12 cellular contexts compared by ENCODE assay signal in genomic region chr7:47758546-47758945, GRCh38.
A peak's percentile ranks its signal among the peaks of the same experiment; 100 is the strongest.
DNase-seq lines count a peak whose midpoint lies in the region; ATAC-seq, FAIRE-seq and TF ChIP-seq lines count a peak whose summit lies in the region.
"Had no signal": no experiment of that assay in that cellular context is flagged by ENCODE, and none has a peak within 500 bp of the region (broad histone marks: within the 10 kb centered on the region; RNA-seq: fewer than 3 reads in every experiment).

No MANE protein-coding gene starts in this region.

- H3K9me3 ChIP-seq in tibial artery (no peaks in the 10 kb centered on the region), endodermal cell (ENCODE audit: control insufficient read depth, low read length) (no peaks in the 10 kb centered on the region)

- intact Hi-C loops in tibial artery (cut with DNase I; ENCODE audit: low total_unique reads) = no loop called here

- H3K27ac ChIP-seq in tibial artery (peak overlapping the region; percentile 90 to 93), endodermal cell (ENCODE audit: low read depth, low read length) (no peak overlapping the region)

- H3K36me3 Mint-ChIP-seq in chondrocyte (ENCODE audit: low read depth) (peaks cover 2% of the 10 kb centered on the region), memory B cell (peaks cover 2% of the 10 kb centered on the region), endodermal cell (ENCODE audit: low read depth) (no peaks in the 10 kb centered on the region)

- no peak for TF ChIP-seq POLR2A in GM12892 (IDR thresholded peaks at IDR 0.05; ENCODE audit: low read depth, low read length)

- no peak overlapping the region for H3K4me3 ChIP-seq in tibial artery
- no peak overlapping the region for H3K4me3 ChIP-seq in endodermal cell (ENCODE audit: low read length)

- H3K27ac Mint-ChIP-seq in chondrocyte (ENCODE audit: unreplicated experiment) = peak overlapping the region; percentile 99
- H3K27ac Mint-ChIP-seq in memory B cell = peak overlapping the region; percentile 54
- no peak overlapping the region for H3K27ac Mint-ChIP-seq in endodermal cell

- FAIRE-seq in GM12892 (lab: Jason Lieb, UNC) = no peak

- H3K9me3 Mint-ChIP-seq in chondrocyte (ENCODE audit: low read depth) (peaks cover 13% of the 10 kb centered on the region), memory B cell (peaks cover 1% of the 10 kb centered on the region), endodermal cell (no peaks in the 10 kb centered on the region)
- H3K9me3 Mint-ChIP-seq: activated B cell treated with CpG ODN at 0.5 μM for 24 hours had no signal

- 93 to 100% methylated on average over 1 to 2 of the region's 2 CpGs for WGBS in endodermal cell (ENCODE audit: insufficient coverage in 1 of 2, insufficient read length in 1 of 2), 2 experiments

- TF ChIP-seq CTCF in chondrocyte (IDR thresholded peaks at IDR 0.05) (no peak), tibial artery (IDR thresholded peaks at IDR 0.05) (no peak), endodermal cell (conservative IDR thresholded peaks at IDR 0.05) (no peak)

- H3K27me3 Mint-ChIP-seq in chondrocyte (ENCODE audit: low read depth) = no peaks in the 10 kb centered on the region
- peaks cover 1% of the 10 kb centered on the region for H3K27me3 Mint-ChIP-seq in memory B cell
- H3K27me3 Mint-ChIP-seq in endodermal cell (ENCODE audit: insufficient read depth) = no peaks in the 10 kb centered on the region
- H3K27me3 Mint-ChIP-seq: activated B cell treated with CpG ODN at 0.5 μM for 24 hours had no signal

- DNase-seq in M059J (ENCODE audit: low read depth) (peak; percentile 72), chondrocyte (ENCODE audit: low spot score) (no peak), memory B cell (ENCODE audit: low spot score in 2 of 2) (no peak), tibial artery (peak; percentile 37 to 74), endodermal cell (no peak), GM12892 (ENCODE audit: insufficient read length) (no peak), foreskin melanocyte (no peak)
- DNase-seq: activated B cell treated with CpG ODN at 0.5 μM for 24 hours, activated gamma-delta T cell, NCI-H187 treated with DMSO at 0.1 percent for 48 hours, nucleus accumbens had no signal

- H3K4me1 Mint-ChIP-seq in chondrocyte (ENCODE audit: low read depth) (peaks cover 75% of the 10 kb centered on the region), memory B cell (peaks cover 27% of the 10 kb centered on the region), endodermal cell (peaks cover 6% of the 10 kb centered on the region)

- H3K27me3 ChIP-seq in tibial artery (no peaks in the 10 kb centered on the region), endodermal cell (ENCODE audit: control insufficient read depth, insufficient read depth, low read length, poor library complexity, severe bottlenecking) (no peaks in the 10 kb centered on the region)

- H3K36me3 ChIP-seq in tibial artery = no peaks in the 10 kb centered on the region
- H3K36me3 ChIP-seq in endodermal cell (ENCODE audit: control insufficient read depth, insufficient read depth, low read length) = no peaks in the 10 kb centered on the region

- no peak for ATAC-seq in memory B cell (ENCODE audit: low read depth)
- ATAC-seq in HG03108 (IDR thresholded peaks at IDR 0.05; ENCODE audit: unreplicated experiment) = no peak

- H3K9ac ChIP-seq in endodermal cell (ENCODE audit: extremely low read depth, low read length, poor library complexity, severe bottlenecking) = no peak overlapping the region

- H3K4me1 ChIP-seq in tibial artery (peaks cover 0 to 38% (median 16%) of the 10 kb centered on the region in 4 donors), endodermal cell (ENCODE audit: control insufficient read depth, insufficient read depth, low read length) (peaks cover 3% of the 10 kb centered on the region)

- H3K4me3 Mint-ChIP-seq in chondrocyte (ENCODE audit: unreplicated experiment) (no peak overlapping the region), memory B cell (no peak overlapping the region), endodermal cell (no peak overlapping the region)
- H3K4me3 Mint-ChIP-seq: activated B cell treated with CpG ODN at 0.5 μM for 24 hours had no signal

Comparison
In these comparisons a context has a peak if more than half of its experiments do, and no peak if none do; other contexts are left out.
1. DNase-seq: peak in M059J (single experiment) and tibial artery (2 of 2); none in chondrocyte (single experiment), memory B cell (0 of 2), endodermal cell (single experiment), GM12892 (single experiment) and foreskin melanocyte (single experiment).